8 cellular contexts compared by ENCODE assay signal in genomic region chr6:85419046-85419759, GRCh38. TPM values are rescaled to one million over a fixed set of nuclear protein-coding genes. Genes with fewer than 3 reads are reported as not detected.
DNase-seq lines count a peak whose midpoint lies in the region; ATAC-seq, FAIRE-seq and TF ChIP-seq lines count a peak whose summit lies in the region.

No MANE protein-coding gene starts in this region.

- DNase-seq in GM12891 (ENCODE audit: insufficient read length, low spot score) (no peak), HT-29 (ENCODE audit: low spot score) (peak; percentile 61), memory B cell (ENCODE audit: low spot score in 2 of 2) (peak in 1 of 2 donors; percentile 26), ACHN (no peak), MM.1S (no peak), RKO (ENCODE audit: low spot score) (no peak), mesothelial cell of epicardium (ENCODE audit: low spot score in 2 of 2, unreplicated experiment in 2 of 2) (no peak)

- H3K79me2 ChIP-seq in MM.1S (ENCODE audit: low read length): no peaks in the 10 kb centered on the region

- H3K9ac ChIP-seq in MM.1S (ENCODE audit: low read length): no peak overlapping the region

- H3K9me3 Mint-ChIP-seq in memory B cell: peaks cover 3% of the 10 kb centered on the region
- H3K9me3 Mint-ChIP-seq in mesothelial cell of epicardium: no peaks in the 10 kb centered on the region

- H3K4me3 Mint-ChIP-seq in memory B cell (peak overlapping the region; percentile 75), mesothelial cell of epicardium (no peak overlapping the region)

- H3K4me2 ChIP-seq in MM.1S (ENCODE audit: low read depth, low read length): no peak overlapping the region

- H2AFZ ChIP-seq in MM.1S (ENCODE audit: low read length): no peak overlapping the region

- no peaks in the 10 kb centered on the region for H3K36me3 ChIP-seq in MM.1S (replicated peaks; ENCODE audit: insufficient read depth, low read length)

- H3K4me1 ChIP-seq in MM.1S (ENCODE audit: low read length): no peaks in the 10 kb centered on the region

- no peaks in the 10 kb centered on the region for H3K9me3 ChIP-seq in MM.1S (replicated peaks; ENCODE audit: insufficient read depth, low read length)

- TF ChIP-seq POLR2A in GM12891 (IDR thresholded peaks at IDR 0.05; ENCODE audit: low read depth, low read length): no peak

- H3K4me3 ChIP-seq in MM.1S (ENCODE audit: low read length): no peak overlapping the region

- ATAC-seq in GM21576 (IDR thresholded peaks at IDR 0.05; ENCODE audit: unreplicated experiment) (peak; percentile 84), memory B cell (ENCODE audit: low read depth) (peak; percentile 93)

- H3F3A ChIP-seq in MM.1S (ENCODE audit: insufficient read depth, low read length): no peaks in the 10 kb centered on the region

- H3K36me3 Mint-ChIP-seq in memory B cell (peaks cover 2% of the 10 kb centered on the region), mesothelial cell of epicardium (no peaks in the 10 kb centered on the region)

- TF ChIP-seq CTCF in MM.1S (IDR thresholded peaks at IDR 0.05; ENCODE audit: low read length) (no peak), mesothelial cell of epicardium (IDR thresholded peaks at IDR 0.05; ENCODE audit: unreplicated experiment) (no peak)

- in situ Hi-C loops in ACHN (cut with HindIII; ENCODE audit: low pct_ligation_motif_present, low pct_unique_long_range_greater_than_20kb, low sequenced_read_pairs): no loop called here

- H3K9me2 ChIP-seq in MM.1S (replicated peaks; ENCODE audit: insufficient read depth, low read length): no peaks in the 10 kb centered on the region

- peak overlapping the region; percentile 81 for H3K27ac Mint-ChIP-seq in memory B cell
- no peak overlapping the region for H3K27ac Mint-ChIP-seq in mesothelial cell of epicardium

- H3K27me3 ChIP-seq in MM.1S (replicated peaks; ENCODE audit: insufficient read depth, low read length): no peaks in the 10 kb centered on the region

- H4K20me1 ChIP-seq in MM.1S (ENCODE audit: insufficient read depth, low read length): no peaks in the 10 kb centered on the region

- H3K27ac ChIP-seq in MM.1S (ENCODE audit: low read length): no peak overlapping the region

- H3K4me1 Mint-ChIP-seq in memory B cell (peaks cover 35% of the 10 kb centered on the region), mesothelial cell of epicardium (peaks cover 2% of the 10 kb centered on the region)

- FAIRE-seq in GM12891 (lab: Jason Lieb, UNC): peak; percentile 41

- peaks cover 3% of the 10 kb centered on the region for H3K27me3 Mint-ChIP-seq in memory B cell
- no peaks in the 10 kb centered on the region for H3K27me3 Mint-ChIP-seq in mesothelial cell of epicardium (ENCODE audit: low read depth)

TF ChIP-seq in GM12891, 5 proteins besides CTCF, POLR2A, EP300 and RAD21:
- TF ChIP-seq SPI1 (IDR thresholded peaks at IDR 0.05; ENCODE audit: low read depth, low read length): peak; percentile 87
- TF ChIP-seq POU2F2 (IDR thresholded peaks at IDR 0.05; ENCODE audit: low read depth, low read length): no peak

RNA-seq across cellular contexts. Expression of gene NT5E, which starts 30.7 kb away (rescaled TPM):
- 3.2 TPM for polyA plus RNA-seq in GM12891 (2012; ENCODE audit: low read depth, missing spikeins)
- total RNA-seq in HT-29 (2014; rRNA removed; shearing (Covaris generic)): 57.4 and 74.7 TPM in 2 replicates
- total RNA-seq in mesothelial cell of epicardium: 0.23 to 0.38 TPM (median 0.25 TPM) in 3 replicates

Comparison
In these comparisons a context has a peak if more than half of its experiments do, and no peak if none do; other contexts are left out.
1. RNA of gene NT5E, which starts 30.7 kb away (total RNA-seq): 57.4 to 74.7 TPM in HT-29; 0.23 to 0.38 TPM in mesothelial cell of epicardium; every median in the first group is over 10 times any median in the second.